ENCODE assay signal across 29 cellular contexts in genomic region chr12:44763021-44763420, GRCh38.
"Had no signal": no experiment of that assay in that cellular context is flagged by ENCODE, and none has a peak within 500 bp of the region (broad histone marks: within the 10 kb centered on the region; RNA-seq: fewer than 3 reads in every experiment).

No MANE protein-coding gene starts in this region.

- H3K36me3 Mint-ChIP-seq: natural killer cell treated with Interleukin-12 subunit alpha and Interleukin-12 subunit beta and Interleukin-15 and Interleukin-18, amount 100 ng/mL, for 72 hours; stimulated activated naive B cell treated with anti-CD40 and anti-IgM and Interleukin-4, amounts not matched to agents 10 μg/mL and 1 μg/mL and 100 μg/mL, for 72 hours had no signal

- H3K9me3 ChIP-seq: ovary, psoas muscle, right lobe of liver, sigmoid colon, stomach, thoracic aorta, thyroid gland, tibial nerve, upper lobe of right lung, uterus had no signal

- H3K27ac ChIP-seq: ovary, parathyroid adenoma, psoas muscle, right lobe of liver, sigmoid colon, stomach, thoracic aorta, thyroid gland, tibial nerve, upper lobe of right lung, uterus had no signal

- H3K36me3 ChIP-seq: ovary, right lobe of liver, sigmoid colon, stomach, thoracic aorta, thyroid gland, tibial nerve, upper lobe of right lung, uterus had no signal

- H3K4me3 Mint-ChIP-seq: naive thymus-derived CD8-positive, alpha-beta T cell; natural killer cell treated with Interleukin-12 subunit alpha and Interleukin-12 subunit beta and Interleukin-15 and Interleukin-18, amount 100 ng/mL, for 72 hours; nephron progenitor cell; neural crest cell; stimulated activated effector memory CD8-positive, alpha-beta T cell treated with anti-CD3 and anti-CD28 coated beads, Interleukin-12 subunit alpha, Interleukin-12 subunit beta, amount 100 ng/mL, for 72 hours; stimulated activated naive B cell treated with anti-CD40 and anti-IgM and Interleukin-4, amounts not matched to agents 10 μg/mL and 1 μg/mL and 100 μg/mL, for 72 hours; stimulated activated naive CD8-positive, alpha-beta T cell treated with anti-CD3 and anti-CD28 coated beads, Interleukin-15, Interleukin-2, amounts not matched to agents 100 ng/mL and 50 ng/mL, for 24 hours had no signal

- H3K79me2 ChIP-seq: parathyroid adenoma had no signal

- H3K9ac ChIP-seq: parathyroid adenoma had no signal

- ATAC-seq: naive thymus-derived CD8-positive, alpha-beta T cell; natural killer cell treated with Interleukin-12 subunit alpha and Interleukin-12 subunit beta and Interleukin-15 and Interleukin-18, amount 100 ng/mL, for 72 hours; psoas muscle; right cardiac atrium; right lobe of liver; stimulated activated effector memory CD8-positive, alpha-beta T cell treated with anti-CD3 and anti-CD28 coated beads, Interleukin-12 subunit alpha, Interleukin-12 subunit beta, amount 100 ng/mL, for 72 hours; stimulated activated naive B cell treated with anti-CD40 and anti-IgM and Interleukin-4, amounts not matched to agents 10 μg/mL and 1 μg/mL and 100 μg/mL, for 72 hours; upper lobe of right lung had no signal

- H3K4me3 ChIP-seq: ovary, psoas muscle, right lobe of liver, sigmoid colon, stomach, thoracic aorta, thyroid gland, tibial nerve, upper lobe of right lung, uterus had no signal

- H3K27me3 Mint-ChIP-seq: naive thymus-derived CD8-positive, alpha-beta T cell; progenitor cell of endocrine pancreas; stimulated activated naive B cell treated with anti-CD40 and anti-IgM and Interleukin-4, amounts not matched to agents 10 μg/mL and 1 μg/mL and 100 μg/mL, for 72 hours; stimulated activated naive CD8-positive, alpha-beta T cell treated with anti-CD3 and anti-CD28 coated beads, Interleukin-15, Interleukin-2, amounts not matched to agents 100 ng/mL and 50 ng/mL, for 24 hours had no signal

- H2AFZ ChIP-seq: parathyroid adenoma had no signal

- H3K27ac Mint-ChIP-seq: natural killer cell treated with Interleukin-12 subunit alpha and Interleukin-12 subunit beta and Interleukin-15 and Interleukin-18, amount 100 ng/mL, for 72 hours; nephron progenitor cell; progenitor cell of endocrine pancreas; stimulated activated effector memory CD8-positive, alpha-beta T cell treated with anti-CD3 and anti-CD28 coated beads, Interleukin-12 subunit alpha, Interleukin-12 subunit beta, amount 100 ng/mL, for 72 hours; stimulated activated naive B cell treated with anti-CD40 and anti-IgM and Interleukin-4, amounts not matched to agents 10 μg/mL and 1 μg/mL and 100 μg/mL, for 72 hours; stimulated activated naive CD8-positive, alpha-beta T cell treated with anti-CD3 and anti-CD28 coated beads, Interleukin-15, Interleukin-2, amounts not matched to agents 100 ng/mL and 50 ng/mL, for 24 hours had no signal

- DNase-seq: naive thymus-derived CD8-positive, alpha-beta T cell; nephron progenitor cell; occipital lobe; ovary; posterior cingulate gyrus; psoas muscle; right cardiac atrium; right lobe of liver; sigmoid colon; small intestine; stimulated activated CD4-positive, alpha-beta T cell treated with anti-CD3 and anti-CD28 coated beads, Interleukin-15, amount 100 ng/mL, for 24 hours; stimulated activated CD4-positive, alpha-beta T cell treated with anti-CD3 and anti-CD28 coated beads, Interleukin-2, amount 100 ng/mL, for 24 hours; stimulated activated CD4-positive, alpha-beta T cell treated with anti-CD3 and anti-CD28 coated beads, Interleukin-2, amount 100 ng/mL, for 48 hours; stimulated activated CD4-positive, alpha-beta T cell treated with anti-CD3 and anti-CD28 coated beads, Interleukin-4, amount 100 ng/mL, for 24 hours; stimulated activated naive B cell treated with anti-CD40 and anti-IgM and Interleukin-4, amounts not matched to agents 10 μg/mL and 1 μg/mL and 100 μg/mL, for 72 hours; stimulated activated naive CD4-positive, alpha-beta T cell treated with Interleukin-2 at 50 U/mL for 16 hours; stomach; thyroid gland; trophoblast cell; upper lobe of right lung; uterus had no signal

- H3K27me3 ChIP-seq: ovary, right lobe of liver, sigmoid colon, stomach, thyroid gland, tibial nerve, upper lobe of right lung, uterus had no signal

- H3K4me1 ChIP-seq: parathyroid adenoma, psoas muscle, right lobe of liver, sigmoid colon, stomach, thyroid gland, tibial nerve, upper lobe of right lung, uterus had no signal

- H3K9me3 Mint-ChIP-seq: nephron progenitor cell; neural crest cell; stimulated activated effector memory CD8-positive, alpha-beta T cell treated with anti-CD3 and anti-CD28 coated beads, Interleukin-12 subunit alpha, Interleukin-12 subunit beta, amount 100 ng/mL, for 72 hours had no signal

- H3K4me1 Mint-ChIP-seq: nephron progenitor cell; stimulated activated effector memory CD8-positive, alpha-beta T cell treated with anti-CD3 and anti-CD28 coated beads, Interleukin-12 subunit alpha, Interleukin-12 subunit beta, amount 100 ng/mL, for 72 hours; stimulated activated naive B cell treated with anti-CD40 and anti-IgM and Interleukin-4, amounts not matched to agents 10 μg/mL and 1 μg/mL and 100 μg/mL, for 72 hours had no signal
